In the genomic region with DNA sequence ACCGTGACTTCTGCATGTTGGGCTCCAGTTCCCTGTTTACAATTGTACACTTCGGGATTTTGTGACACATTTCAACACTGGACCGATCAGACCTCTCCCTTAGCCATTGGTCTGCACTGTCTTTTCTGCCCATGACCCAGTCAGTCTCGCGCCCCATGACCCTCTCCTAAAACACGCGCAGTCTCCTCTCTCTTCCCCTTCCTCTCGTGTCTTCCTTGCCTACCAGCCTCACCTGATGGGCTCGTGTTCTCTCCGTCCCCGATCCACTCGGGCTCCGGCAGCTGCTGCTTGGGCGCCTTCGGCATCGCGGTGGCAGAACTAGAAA, we compare ENCODE assay signal across 8 cellular contexts. TPM values are rescaled to one million over a fixed set of nuclear protein-coding genes. Genes with fewer than 3 reads are reported as not detected.
DNase-seq lines count a peak whose midpoint lies in the region; ATAC-seq and TF ChIP-seq lines count a peak whose summit lies in the region.

No MANE protein-coding gene starts in this region.

- H3K4me3 ChIP-seq in retinal pigment epithelial cell (ENCODE audit: low read length): peak overlapping the region; percentile 95

- peaks cover 11% of the 10 kb centered on the region for H3K36me3 Mint-ChIP-seq in T-helper 17 cell (ENCODE audit: low read depth)

- no peak for TF ChIP-seq CTCF in retinal pigment epithelial cell (conservative IDR thresholded peaks at IDR 0.05; ENCODE audit: low read depth, low read length)

- H3K4me3 Mint-ChIP-seq in T-helper 17 cell: peak overlapping the region; percentile 100

- H3K9me3 ChIP-seq in T-helper 17 cell (ENCODE audit: control insufficient read depth, low read length, poor library complexity, severe bottlenecking): no peaks in the 10 kb centered on the region

- H3K27me3 Mint-ChIP-seq in T-helper 17 cell: no peaks in the 10 kb centered on the region

- peak overlapping the region; percentile 100 for H3K27ac Mint-ChIP-seq in T-helper 17 cell

- ATAC-seq in HG02943 (IDR thresholded peaks at IDR 0.05; ENCODE audit: low read depth, unreplicated experiment): peak; percentile 20
- ATAC-seq in T-helper 17 cell: peak; percentile 24

- DNase-seq in DMS79 (lab: John Stamatoyannopoulos, UW) (peak; percentile 27), DMS79 treated with DMSO at 0.1 percent for 48 hours (lab: John Stamatoyannopoulos, UW) (no peak), T-helper 17 cell (no peak), germinal center (ENCODE audit: low spot score) (peak; percentile 33), retinal pigment epithelial cell (ENCODE audit: low read depth) (no peak), foreskin melanocyte (no peak), GF-D8 (lab: John Stamatoyannopoulos, UW) (no peak)

- peaks cover 58% of the 10 kb centered on the region for H3K4me1 Mint-ChIP-seq in T-helper 17 cell

RNA-seq across cellular contexts. Expression of a gene that starts 0.5 kb away (rescaled TPM):
- total RNA-seq in T-helper 17 cell: 100 to 1,000 TPM in 1 of 2 donors, 10 to 100 TPM in 1; 97.4 to 106 TPM

RNA-seq across cellular contexts. Expression of a gene that starts 13.6 kb away (rescaled TPM):
- 10 to 100 TPM; 11.2 to 13.9 TPM for total RNA-seq in T-helper 17 cell

RNA-seq across cellular contexts. Expression of a gene that starts 14.4 kb away (rescaled TPM):
- total RNA-seq in T-helper 17 cell: 100 to 1,000 TPM; 178 to 211 TPM

RNA-seq across cellular contexts. Expression of a gene that starts 46.3 kb away (rescaled TPM):
- total RNA-seq in T-helper 17 cell: 100 to 1,000 TPM; 114 to 123 TPM

RNA-seq across cellular contexts. Expression of a gene that starts 46.9 kb away (rescaled TPM):
- total RNA-seq in T-helper 17 cell: 10 to 100 TPM; 16.3 to 23.2 TPM

Comparison
In these comparisons a context has a peak if more than half of its experiments do, and no peak if none do; other contexts are left out.
1. DNase-seq: peak in DMS79 (single experiment) and germinal center (single experiment); none in DMS79 treated with DMSO at 0.1 percent for 48 hours (single experiment), T-helper 17 cell (0 of 3), retinal pigment epithelial cell (single experiment), foreskin melanocyte (single experiment) and GF-D8 (single experiment).